In the genomic region with DNA sequence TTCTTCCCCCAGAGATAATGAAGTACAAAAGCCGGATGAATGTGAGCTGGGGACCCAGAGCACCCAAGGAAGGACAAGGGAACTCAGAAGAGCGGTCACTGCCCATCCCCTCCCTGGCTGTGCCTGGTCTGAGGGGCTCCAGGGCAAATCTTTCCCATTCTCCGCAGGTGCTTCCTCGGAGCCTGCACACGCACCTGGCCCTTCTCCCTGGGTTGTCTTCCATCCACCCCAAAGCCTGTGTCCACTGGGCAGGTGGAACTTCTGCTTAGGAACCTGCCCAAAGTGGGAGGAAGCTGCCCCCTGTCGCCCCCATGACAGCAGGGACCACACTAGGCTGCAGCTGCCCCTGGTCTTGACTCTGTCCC, we compare ENCODE assay signal across 2 cellular contexts.
TF ChIP-seq lines count a peak whose summit lies in the region.

No MANE protein-coding gene starts in this region.

TF ChIP-seq in liver, 16 proteins besides CTCF, POLR2A, EP300 and RAD21 (continued from another document):
- TF ChIP-seq, protein P1, sequence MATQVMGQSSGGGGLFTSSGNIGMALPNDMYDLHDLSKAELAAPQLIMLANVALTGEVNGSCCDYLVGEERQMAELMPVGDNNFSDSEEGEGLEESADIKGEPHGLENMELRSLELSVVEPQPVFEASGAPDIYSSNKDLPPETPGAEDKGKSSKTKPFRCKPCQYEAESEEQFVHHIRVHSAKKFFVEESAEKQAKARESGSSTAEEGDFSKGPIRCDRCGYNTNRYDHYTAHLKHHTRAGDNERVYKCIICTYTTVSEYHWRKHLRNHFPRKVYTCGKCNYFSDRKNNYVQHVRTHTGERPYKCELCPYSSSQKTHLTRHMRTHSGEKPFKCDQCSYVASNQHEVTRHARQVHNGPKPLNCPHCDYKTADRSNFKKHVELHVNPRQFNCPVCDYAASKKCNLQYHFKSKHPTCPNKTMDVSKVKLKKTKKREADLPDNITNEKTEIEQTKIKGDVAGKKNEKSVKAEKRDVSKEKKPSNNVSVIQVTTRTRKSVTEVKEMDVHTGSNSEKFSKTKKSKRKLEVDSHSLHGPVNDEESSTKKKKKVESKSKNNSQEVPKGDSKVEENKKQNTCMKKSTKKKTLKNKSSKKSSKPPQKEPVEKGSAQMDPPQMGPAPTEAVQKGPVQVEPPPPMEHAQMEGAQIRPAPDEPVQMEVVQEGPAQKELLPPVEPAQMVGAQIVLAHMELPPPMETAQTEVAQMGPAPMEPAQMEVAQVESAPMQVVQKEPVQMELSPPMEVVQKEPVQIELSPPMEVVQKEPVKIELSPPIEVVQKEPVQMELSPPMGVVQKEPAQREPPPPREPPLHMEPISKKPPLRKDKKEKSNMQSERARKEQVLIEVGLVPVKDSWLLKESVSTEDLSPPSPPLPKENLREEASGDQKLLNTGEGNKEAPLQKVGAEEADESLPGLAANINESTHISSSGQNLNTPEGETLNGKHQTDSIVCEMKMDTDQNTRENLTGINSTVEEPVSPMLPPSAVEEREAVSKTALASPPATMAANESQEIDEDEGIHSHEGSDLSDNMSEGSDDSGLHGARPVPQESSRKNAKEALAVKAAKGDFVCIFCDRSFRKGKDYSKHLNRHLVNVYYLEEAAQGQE (IDR thresholded peaks at IDR 0.05): no peak
- no peak for TF ChIP-seq SP1 (IDR thresholded peaks at IDR 0.05)
- TF ChIP-seq RXRA (IDR thresholded peaks at IDR 0.05): no peak
- TF ChIP-seq, protein P2, sequence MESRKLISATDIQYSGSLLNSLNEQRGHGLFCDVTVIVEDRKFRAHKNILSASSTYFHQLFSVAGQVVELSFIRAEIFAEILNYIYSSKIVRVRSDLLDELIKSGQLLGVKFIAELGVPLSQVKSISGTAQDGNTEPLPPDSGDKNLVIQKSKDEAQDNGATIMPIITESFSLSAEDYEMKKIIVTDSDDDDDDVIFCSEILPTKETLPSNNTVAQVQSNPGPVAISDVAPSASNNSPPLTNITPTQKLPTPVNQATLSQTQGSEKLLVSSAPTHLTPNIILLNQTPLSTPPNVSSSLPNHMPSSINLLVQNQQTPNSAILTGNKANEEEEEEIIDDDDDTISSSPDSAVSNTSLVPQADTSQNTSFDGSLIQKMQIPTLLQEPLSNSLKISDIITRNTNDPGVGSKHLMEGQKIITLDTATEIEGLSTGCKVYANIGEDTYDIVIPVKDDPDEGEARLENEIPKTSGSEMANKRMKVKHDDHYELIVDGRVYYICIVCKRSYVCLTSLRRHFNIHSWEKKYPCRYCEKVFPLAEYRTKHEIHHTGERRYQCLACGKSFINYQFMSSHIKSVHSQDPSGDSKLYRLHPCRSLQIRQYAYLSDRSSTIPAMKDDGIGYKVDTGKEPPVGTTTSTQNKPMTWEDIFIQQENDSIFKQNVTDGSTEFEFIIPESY (IDR thresholded peaks at IDR 0.05): no peak
- TF ChIP-seq, protein P3, sequence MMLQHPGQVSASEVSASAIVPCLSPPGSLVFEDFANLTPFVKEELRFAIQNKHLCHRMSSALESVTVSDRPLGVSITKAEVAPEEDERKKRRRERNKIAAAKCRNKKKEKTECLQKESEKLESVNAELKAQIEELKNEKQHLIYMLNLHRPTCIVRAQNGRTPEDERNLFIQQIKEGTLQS (IDR thresholded peaks at IDR 0.05): no peak
- no peak for TF ChIP-seq EGR1 (IDR thresholded peaks at IDR 0.05; ENCODE audit: low read depth in 2 of 2)
- no peak for TF ChIP-seq FOXA1 (IDR thresholded peaks at IDR 0.05)
- TF ChIP-seq, protein P4, sequence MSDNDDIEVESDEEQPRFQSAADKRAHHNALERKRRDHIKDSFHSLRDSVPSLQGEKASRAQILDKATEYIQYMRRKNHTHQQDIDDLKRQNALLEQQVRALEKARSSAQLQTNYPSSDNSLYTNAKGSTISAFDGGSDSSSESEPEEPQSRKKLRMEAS (IDR thresholded peaks at IDR 0.05): no peak
- no peak for TF ChIP-seq JUND (IDR thresholded peaks at IDR 0.05)
- no peak for TF ChIP-seq YY1 (IDR thresholded peaks at IDR 0.05)
- no peak for TF ChIP-seq FOXA2 (IDR thresholded peaks at IDR 0.05)
- no peak for TF ChIP-seq TAF1 (conservative IDR thresholded peaks at IDR 0.05)
- TF ChIP-seq HNF4A (conservative IDR thresholded peaks at IDR 0.05): no peak
- TF ChIP-seq GABPA (IDR thresholded peaks at IDR 0.05 in 1 of 2, conservative IDR thresholded peaks at IDR 0.05 in 1 of 2): no peak

TF ChIP-seq in HepG2, 621 proteins besides CTCF, POLR2A, EP300 and RAD21 (continued from another document):
- TF ChIP-seq, protein P5, sequence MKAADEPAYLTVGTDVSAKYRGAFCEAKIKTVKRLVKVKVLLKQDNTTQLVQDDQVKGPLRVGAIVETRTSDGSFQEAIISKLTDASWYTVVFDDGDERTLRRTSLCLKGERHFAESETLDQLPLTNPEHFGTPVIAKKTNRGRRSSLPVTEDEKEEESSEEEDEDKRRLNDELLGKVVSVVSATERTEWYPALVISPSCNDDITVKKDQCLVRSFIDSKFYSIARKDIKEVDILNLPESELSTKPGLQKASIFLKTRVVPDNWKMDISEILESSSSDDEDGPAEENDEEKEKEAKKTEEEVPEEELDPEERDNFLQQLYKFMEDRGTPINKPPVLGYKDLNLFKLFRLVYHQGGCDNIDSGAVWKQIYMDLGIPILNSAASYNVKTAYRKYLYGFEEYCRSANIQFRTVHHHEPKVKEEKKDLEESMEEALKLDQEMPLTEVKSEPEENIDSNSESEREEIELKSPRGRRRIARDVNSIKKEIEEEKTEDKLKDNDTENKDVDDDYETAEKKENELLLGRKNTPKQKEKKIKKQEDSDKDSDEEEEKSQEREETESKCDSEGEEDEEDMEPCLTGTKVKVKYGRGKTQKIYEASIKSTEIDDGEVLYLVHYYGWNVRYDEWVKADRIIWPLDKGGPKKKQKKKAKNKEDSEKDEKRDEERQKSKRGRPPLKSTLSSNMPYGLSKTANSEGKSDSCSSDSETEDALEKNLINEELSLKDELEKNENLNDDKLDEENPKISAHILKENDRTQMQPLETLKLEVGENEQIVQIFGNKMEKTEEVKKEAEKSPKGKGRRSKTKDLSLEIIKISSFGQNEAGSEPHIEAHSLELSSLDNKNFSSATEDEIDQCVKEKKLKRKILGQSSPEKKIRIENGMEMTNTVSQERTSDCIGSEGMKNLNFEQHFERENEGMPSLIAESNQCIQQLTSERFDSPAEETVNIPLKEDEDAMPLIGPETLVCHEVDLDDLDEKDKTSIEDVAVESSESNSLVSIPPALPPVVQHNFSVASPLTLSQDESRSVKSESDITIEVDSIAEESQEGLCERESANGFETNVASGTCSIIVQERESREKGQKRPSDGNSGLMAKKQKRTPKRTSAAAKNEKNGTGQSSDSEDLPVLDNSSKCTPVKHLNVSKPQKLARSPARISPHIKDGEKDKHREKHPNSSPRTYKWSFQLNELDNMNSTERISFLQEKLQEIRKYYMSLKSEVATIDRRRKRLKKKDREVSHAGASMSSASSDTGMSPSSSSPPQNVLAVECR (CRISPR knock-in tag; IDR thresholded peaks at IDR 0.05; ENCODE audit: borderline replicate concordance): no peak
- TF ChIP-seq, protein P6, sequence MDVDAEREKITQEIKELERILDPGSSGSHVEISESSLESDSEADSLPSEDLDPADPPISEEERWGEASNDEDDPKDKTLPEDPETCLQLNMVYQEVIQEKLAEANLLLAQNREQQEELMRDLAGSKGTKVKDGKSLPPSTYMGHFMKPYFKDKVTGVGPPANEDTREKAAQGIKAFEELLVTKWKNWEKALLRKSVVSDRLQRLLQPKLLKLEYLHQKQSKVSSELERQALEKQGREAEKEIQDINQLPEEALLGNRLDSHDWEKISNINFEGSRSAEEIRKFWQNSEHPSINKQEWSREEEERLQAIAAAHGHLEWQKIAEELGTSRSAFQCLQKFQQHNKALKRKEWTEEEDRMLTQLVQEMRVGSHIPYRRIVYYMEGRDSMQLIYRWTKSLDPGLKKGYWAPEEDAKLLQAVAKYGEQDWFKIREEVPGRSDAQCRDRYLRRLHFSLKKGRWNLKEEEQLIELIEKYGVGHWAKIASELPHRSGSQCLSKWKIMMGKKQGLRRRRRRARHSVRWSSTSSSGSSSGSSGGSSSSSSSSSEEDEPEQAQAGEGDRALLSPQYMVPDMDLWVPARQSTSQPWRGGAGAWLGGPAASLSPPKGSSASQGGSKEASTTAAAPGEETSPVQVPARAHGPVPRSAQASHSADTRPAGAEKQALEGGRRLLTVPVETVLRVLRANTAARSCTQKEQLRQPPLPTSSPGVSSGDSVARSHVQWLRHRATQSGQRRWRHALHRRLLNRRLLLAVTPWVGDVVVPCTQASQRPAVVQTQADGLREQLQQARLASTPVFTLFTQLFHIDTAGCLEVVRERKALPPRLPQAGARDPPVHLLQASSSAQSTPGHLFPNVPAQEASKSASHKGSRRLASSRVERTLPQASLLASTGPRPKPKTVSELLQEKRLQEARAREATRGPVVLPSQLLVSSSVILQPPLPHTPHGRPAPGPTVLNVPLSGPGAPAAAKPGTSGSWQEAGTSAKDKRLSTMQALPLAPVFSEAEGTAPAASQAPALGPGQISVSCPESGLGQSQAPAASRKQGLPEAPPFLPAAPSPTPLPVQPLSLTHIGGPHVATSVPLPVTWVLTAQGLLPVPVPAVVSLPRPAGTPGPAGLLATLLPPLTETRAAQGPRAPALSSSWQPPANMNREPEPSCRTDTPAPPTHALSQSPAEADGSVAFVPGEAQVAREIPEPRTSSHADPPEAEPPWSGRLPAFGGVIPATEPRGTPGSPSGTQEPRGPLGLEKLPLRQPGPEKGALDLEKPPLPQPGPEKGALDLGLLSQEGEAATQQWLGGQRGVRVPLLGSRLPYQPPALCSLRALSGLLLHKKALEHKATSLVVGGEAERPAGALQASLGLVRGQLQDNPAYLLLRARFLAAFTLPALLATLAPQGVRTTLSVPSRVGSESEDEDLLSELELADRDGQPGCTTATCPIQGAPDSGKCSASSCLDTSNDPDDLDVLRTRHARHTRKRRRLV (CRISPR knock-in tag; IDR thresholded peaks at IDR 0.05): no peak
- TF ChIP-seq, protein P7, sequence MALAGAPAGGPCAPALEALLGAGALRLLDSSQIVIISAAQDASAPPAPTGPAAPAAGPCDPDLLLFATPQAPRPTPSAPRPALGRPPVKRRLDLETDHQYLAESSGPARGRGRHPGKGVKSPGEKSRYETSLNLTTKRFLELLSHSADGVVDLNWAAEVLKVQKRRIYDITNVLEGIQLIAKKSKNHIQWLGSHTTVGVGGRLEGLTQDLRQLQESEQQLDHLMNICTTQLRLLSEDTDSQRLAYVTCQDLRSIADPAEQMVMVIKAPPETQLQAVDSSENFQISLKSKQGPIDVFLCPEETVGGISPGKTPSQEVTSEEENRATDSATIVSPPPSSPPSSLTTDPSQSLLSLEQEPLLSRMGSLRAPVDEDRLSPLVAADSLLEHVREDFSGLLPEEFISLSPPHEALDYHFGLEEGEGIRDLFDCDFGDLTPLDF (CRISPR knock-in tag; IDR thresholded peaks at IDR 0.05): no peak
- TF ChIP-seq KMT2A (CRISPR knock-in tag; IDR thresholded peaks at IDR 0.05) (no peak), ATAD3A (CRISPR knock-in tag; IDR thresholded peaks at IDR 0.05) (no peak), ZNF709 (CRISPR knock-in tag; IDR thresholded peaks at IDR 0.05) (no peak), PAWR (CRISPR knock-in tag; IDR thresholded peaks at IDR 0.05; ENCODE audit: borderline replicate concordance) (no peak), HOXA3 (CRISPR knock-in tag; IDR thresholded peaks at IDR 0.05) (no peak), MLLT10 (CRISPR knock-in tag; IDR thresholded peaks at IDR 0.05) (no peak), ZNF260 (CRISPR knock-in tag; IDR thresholded peaks at IDR 0.05; ENCODE audit: borderline replicate concordance, low read depth) (no peak)
